Comparison of ENCODE assay signal across 8 cellular contexts in genomic region chr14:68507544-68508081, GRCh38.
A peak's percentile ranks its signal among the peaks of the same experiment; 100 is the strongest.
DNase-seq lines count a peak whose midpoint lies in the region; ATAC-seq and TF ChIP-seq lines count a peak whose summit lies in the region.

No MANE protein-coding gene starts in this region.

- H3K9me3 ChIP-seq in DOHH2 (ENCODE audit: control insufficient read depth, insufficient read depth, low read length) (no peaks in the 10 kb centered on the region), colonic mucosa (no peaks in the 10 kb centered on the region), prostate gland (no peaks in the 10 kb centered on the region)

- H3K4me3 ChIP-seq in DOHH2 (ENCODE audit: low read length) (no peak overlapping the region), colonic mucosa (no peak overlapping the region), prostate gland (no peak overlapping the region)

- H3K9me2 ChIP-seq in DOHH2 (replicated peaks; ENCODE audit: control insufficient read depth, low read length), result no peaks in the 10 kb centered on the region

- TF ChIP-seq CTCF in DOHH2 (IDR thresholded peaks at IDR 0.05; ENCODE audit: low read depth, low read length, poor library complexity, severe bottlenecking) (no peak), RWPE1 (conservative IDR thresholded peaks at IDR 0.05; ENCODE audit: low read depth) (no peak), colonic mucosa (IDR thresholded peaks at IDR 0.05) (no peak), prostate gland (IDR thresholded peaks at IDR 0.05) (no peak)

- H3K4me1 ChIP-seq in DOHH2 (ENCODE audit: control insufficient read depth, low read length), result peaks cover 39% of the 10 kb centered on the region
- no peaks in the 10 kb centered on the region for H3K4me1 ChIP-seq in colonic mucosa
- H3K4me1 ChIP-seq in prostate gland (replicated peaks), result peaks cover 24% of the 10 kb centered on the region

- no peak for DNase-seq in RWPE1 (ENCODE audit: low spot score)
- DNase-seq in colonic mucosa, result no peak
- DNase-seq in prostate gland (ENCODE audit: low spot score), result peak; percentile 49
- DNase-seq in SW 1271 (lab: John Stamatoyannopoulos, UW), result no peak
- no peak for DNase-seq in OCI-M1 (lab: John Stamatoyannopoulos, UW)
- no peak for DNase-seq in HuH-7 (ENCODE audit: low spot score)

- no peak overlapping the region for H3K9ac ChIP-seq in colonic mucosa (ENCODE audit: low read depth in 2 of 2, low read length in 2 of 2)

- CTCF ChIA-PET in RWPE1 (lab: Yijun Ruan, JAX), result interaction anchor here (0.7 kb wide), 1 partner anchor 198 kb away, joined by 3 read pairs; no protein-coding TSS in a partner anchor

- no peaks in the 10 kb centered on the region for H3K36me3 ChIP-seq in DOHH2 (ENCODE audit: control insufficient read depth, low read length)
- no peaks in the 10 kb centered on the region for H3K36me3 ChIP-seq in colonic mucosa
- H3K36me3 ChIP-seq in prostate gland, result no peaks in the 10 kb centered on the region

- no peaks in the 10 kb centered on the region for H3K79me2 ChIP-seq in DOHH2 (ENCODE audit: control insufficient read depth, low read length)

- WGBS in prostate gland, result 80% methylated on average over 10 of the region's 10 CpGs

- no peaks in the 10 kb centered on the region; the same call in 1 of the 2 replicates for H3F3A ChIP-seq in DOHH2 (ENCODE audit: control insufficient read depth, insufficient read depth)

- no peaks in the 10 kb centered on the region for H3K27me3 ChIP-seq in DOHH2 (ENCODE audit: control insufficient read depth, low read length)
- H3K27me3 ChIP-seq in colonic mucosa, result no peaks in the 10 kb centered on the region
- H3K27me3 ChIP-seq in prostate gland (replicated peaks; ENCODE audit: insufficient read depth), result no peaks in the 10 kb centered on the region

- no peaks in the 10 kb centered on the region for H4K20me1 ChIP-seq in DOHH2 (ENCODE audit: control insufficient read depth, insufficient read depth, low read depth, low read length)

- H3K4me2 ChIP-seq in DOHH2 (ENCODE audit: low read length), result peak overlapping the region; percentile 48; the same call in 1 of the 2 replicates

- ATAC-seq in GM19467 (IDR thresholded peaks at IDR 0.05; ENCODE audit: unreplicated experiment), result no peak

- intact Hi-C loops in colonic mucosa (cut with DNase I), result loop anchor here (10.0 kb wide), 1 partner anchor 603 kb away; no protein-coding TSS in a partner anchor
- intact Hi-C loops in prostate gland (cut with DNase I), result no loop called here

- TF ChIP-seq POLR2A in prostate gland (IDR thresholded peaks at IDR 0.05), result no peak

- POLR2A ChIA-PET in RWPE1 (lab: Yijun Ruan, JAX; ENCODE audit: low non-redundant PET), result no interaction called here

- H3K27ac ChIP-seq in DOHH2 (ENCODE audit: low read depth, low read length) (peak overlapping the region; percentile 24; the same call in 1 of the 2 replicates), RWPE1 (peak overlapping the region; percentile 8; the same call in 1 of the 2 replicates), colonic mucosa (peak overlapping the region; percentile 42), prostate gland (peak overlapping the region; percentile 51 to 80)

Comparison
In these comparisons a context has a peak if more than half of its experiments do, and no peak if none do; other contexts are left out.
1. H3K27ac ChIP-seq: peak in every context shown above with its lines; median percentile 66 in prostate gland; 42 in colonic mucosa; 24 in DOHH2; 8 in RWPE1.